17 cellular contexts compared by ENCODE assay signal in genomic region chr2:100962366-100963025, GRCh38. TPM values are rescaled to one million over a fixed set of nuclear protein-coding genes. Genes with fewer than 3 reads are reported as not detected.
A peak's percentile ranks its signal among the peaks of the same experiment; 100 is the strongest.
DNase-seq lines count a peak whose midpoint lies in the region; ATAC-seq, FAIRE-seq and TF ChIP-seq lines count a peak whose summit lies in the region.
"Had no signal": no experiment of that assay in that cellular context is flagged by ENCODE, and none has a peak within 500 bp of the region (broad histone marks: within the 10 kb centered on the region; RNA-seq: fewer than 3 reads in every experiment).

No MANE protein-coding gene starts in this region.

- no TSS peak for BruUV-seq in HepG2 (replicated peaks; lab: Mats Ljungman, UMichigan)

- H4K20me1 ChIP-seq in HepG2 (ENCODE audit: insufficient read depth, low read length) = no peaks in the 10 kb centered on the region
- H4K20me1 ChIP-seq: BLaER1 had no signal

- POLR2A ChIA-PET in HepG2 (lab: Yijun Ruan, JAX) = no interaction called here

- no peak for TF ChIP-seq CTCF in HepG2 (CRISPR knock-in tag; IDR thresholded peaks at IDR 0.05)
- TF ChIP-seq CTCF in right lobe of liver (IDR thresholded peaks at IDR 0.05) = no peak
- no peak for TF ChIP-seq CTCF in sigmoid colon (IDR thresholded peaks at IDR 0.05)

- no peak for TF ChIP-seq POLR2A in HepG2 (IDR thresholded peaks at IDR 0.05; ENCODE audit: insufficient read depth in 1 of 2, low read depth in 2 of 2, low read length in 2 of 2)
- TF ChIP-seq POLR2A in right lobe of liver (IDR thresholded peaks at IDR 0.05) = no peak
- no peak for TF ChIP-seq POLR2A in sigmoid colon (IDR thresholded peaks at IDR 0.05)

- CTCF ChIA-PET in HepG2 (lab: Yijun Ruan, JAX; ENCODE audit: low intra/inter-chr PET ratio, low total read pairs) = no interaction called here

- H2AFZ ChIP-seq in HepG2 (ENCODE audit: low read length) = no peak overlapping the region

- H3K27ac ChIP-seq in HepG2 (ENCODE audit: extremely low read length, insufficient read depth, low read length) = no peak overlapping the region
- H3K27ac ChIP-seq in right lobe of liver = no peak overlapping the region
- peak overlapping the region in 1 of 4 donors; percentile 2 for H3K27ac ChIP-seq in sigmoid colon
- H3K27ac ChIP-seq: BLaER1 had no signal

- ATAC-seq in HepG2 = 0 out of 3 replicates have a peak, but pooled peaks have one; percentile 20
- ATAC-seq in right lobe of liver = no peak

- no peaks in the 10 kb centered on the region for H3K79me2 ChIP-seq in HepG2 (ENCODE audit: insufficient read depth, low read length)

- no peak for TF ChIP-seq EP300 in HepG2 (IDR thresholded peaks at IDR 0.05; ENCODE audit: low read depth in 2 of 2, low read length in 2 of 2)
- no peak for TF ChIP-seq EP300 in HepG2 (CRISPR knock-in tag; IDR thresholded peaks at IDR 0.05; ENCODE audit: borderline replicate concordance)
- TF ChIP-seq EP300 in sigmoid colon (IDR thresholded peaks at IDR 0.05) = no peak

- H3K36me3 ChIP-seq in HepG2 (replicated peaks in 1 of 2; ENCODE audit: control insufficient read depth in 1 of 2, insufficient read depth in 2 of 2, low read length in 2 of 2) = peaks cover 14 to 38% of the 10 kb centered on the region in 2 experiments
- no peaks in the 10 kb centered on the region for H3K36me3 ChIP-seq in right lobe of liver
- H3K36me3 ChIP-seq in sigmoid colon = peaks cover 0 to 7% (median 0%) of the 10 kb centered on the region in 4 donors
- H3K36me3 ChIP-seq: BLaER1 had no signal

- DNase-seq in activated effector memory CD4-positive, alpha-beta T cell treated with anti-CD3 and anti-CD28 coated beads, Interleukin-2, amount 50 U/mL, for 16 hours = peak; percentile 17
- no peak for DNase-seq in activated effector memory CD4-positive, alpha-beta T cell treated with Interleukin-2 at 50 U/mL for 16 hours
- no peak for DNase-seq in HepG2 (ENCODE audit: low spot score)
- DNase-seq in right lobe of liver = no peak
- peak; percentile 50 for DNase-seq in sigmoid colon
- DNase-seq in NCI-H446 (lab: John Stamatoyannopoulos, UW) = no peak
- DNase-seq in stimulated activated naive CD4-positive, alpha-beta T cell (lab: John Stamatoyannopoulos, UW) = no peak
- DNase-seq: 8988T; AML-193; Caco-2; CD8-positive, alpha-beta memory T cell; DMS53; GF-D8; GOT3; H9 had no signal

- H3K4me3 ChIP-seq in HepG2 (replicated peaks in 1 of 3; ENCODE audit: insufficient read depth in 1 of 3, low read depth in 2 of 3, low read length in 3 of 3) (no peak overlapping the region), right lobe of liver (no peak overlapping the region), sigmoid colon (no peak overlapping the region)
- H3K4me3 ChIP-seq: BLaER1 had no signal

- 96% methylated on average over 10 of the region's 12 CpGs for WGBS in HepG2 (ENCODE audit: low lambda C conversion rate)
- WGBS in right lobe of liver (ENCODE audit: insufficient coverage, low coverage, low lambda C conversion rate, missing lambda C conversion rate) = 97% methylated on average over 10 of the region's 12 CpGs
- WGBS in sigmoid colon, 2 donors = 94 to 95% methylated on average over 12 of the region's 12 CpGs

- H3K9ac ChIP-seq in HepG2 (ENCODE audit: insufficient read depth, low read depth, low read length) = no peak overlapping the region
- H3K9ac ChIP-seq: BLaER1 had no signal

- no peak for TF ChIP-seq RAD21 in HepG2 (CRISPR knock-in tag; IDR thresholded peaks at IDR 0.05)

- FAIRE-seq in HepG2 (lab: Jason Lieb, UNC) = no peak
- FAIRE-seq: GM19239 had no signal

- H3K9me3 ChIP-seq in HepG2 (ENCODE audit: low read length) (no peaks in the 10 kb centered on the region), right lobe of liver (no peaks in the 10 kb centered on the region), sigmoid colon (no peaks in the 10 kb centered on the region)
- H3K9me3 ChIP-seq: BLaER1, Caco-2 had no signal

- no peak overlapping the region for H3K4me2 ChIP-seq in HepG2 (ENCODE audit: low read depth, low read length)
- H3K4me2 ChIP-seq: BLaER1 had no signal

- intact Hi-C loops in HepG2 (cut with micrococcal nuclease; ENCODE audit: unreplicated experiment) = no loop called here
- intact Hi-C loops in right lobe of liver (cut with DNase I) = no loop called here
- intact Hi-C loops in sigmoid colon (cut with DNase I) = no loop called here

- no peaks in the 10 kb centered on the region for H3K4me1 ChIP-seq in HepG2 (ENCODE audit: insufficient read depth, low read length)
- H3K4me1 ChIP-seq in right lobe of liver = peaks cover 0 to 20% (median 4%) of the 10 kb centered on the region in 4 donors
- H3K4me1 ChIP-seq in sigmoid colon = peaks cover 0 to 26% (median 16%) of the 10 kb centered on the region in 4 donors
- H3K4me1 ChIP-seq: BLaER1, Caco-2 had no signal

- no peaks in the 10 kb centered on the region for H3K27me3 ChIP-seq in HepG2 (ENCODE audit: control insufficient read depth in 1 of 2, insufficient read depth in 2 of 2, low read length in 2 of 2)
- no peaks in the 10 kb centered on the region for H3K27me3 ChIP-seq in right lobe of liver
- H3K27me3 ChIP-seq in sigmoid colon = no peaks in the 10 kb centered on the region
- H3K27me3 ChIP-seq: BLaER1 had no signal

- in situ Hi-C loops in HepG2 (cut with HindIII; ENCODE audit: extremely low pct_ligation_motif_present, low pct_unique_long_range_greater_than_20kb) = no loop called here

TF ChIP-seq in HepG2, 621 proteins besides CTCF, POLR2A, EP300 and RAD21 (continues in another document):
- TF ChIP-seq ZNF367 (CRISPR knock-in tag; IDR thresholded peaks at IDR 0.05; ENCODE audit: borderline replicate concordance) (no peak), NONO (IDR thresholded peaks at IDR 0.05) (no peak), NONO (CRISPR knock-in tag; conservative IDR thresholded peaks at IDR 0.05) (no peak), MBD4 (IDR thresholded peaks at IDR 0.05; ENCODE audit: borderline replicate concordance, low read length) (no peak), POLR2AphosphoS2 (IDR thresholded peaks at IDR 0.05; ENCODE audit: low read depth, low read length) (no peak), SNAPC2 (CRISPR knock-in tag; IDR thresholded peaks at IDR 0.05) (no peak), HDAC2 (CRISPR knock-in tag; IDR thresholded peaks at IDR 0.05) (no peak), MED8 (CRISPR knock-in tag; IDR thresholded peaks at IDR 0.05; ENCODE audit: insufficient replicate concordance) (no peak), KDM3A (CRISPR knock-in tag; IDR thresholded peaks at IDR 0.05; ENCODE audit: low read depth) (no peak), ZNF678 (CRISPR knock-in tag; IDR thresholded peaks at IDR 0.05) (no peak), MIER3 (CRISPR knock-in tag; IDR thresholded peaks at IDR 0.05; ENCODE audit: borderline replicate concordance) (no peak), CREB1 (IDR thresholded peaks at IDR 0.05) (no peak), CREB1 (CRISPR knock-in tag; IDR thresholded peaks at IDR 0.05) (no peak)
- TF ChIP-seq, protein P1, sequence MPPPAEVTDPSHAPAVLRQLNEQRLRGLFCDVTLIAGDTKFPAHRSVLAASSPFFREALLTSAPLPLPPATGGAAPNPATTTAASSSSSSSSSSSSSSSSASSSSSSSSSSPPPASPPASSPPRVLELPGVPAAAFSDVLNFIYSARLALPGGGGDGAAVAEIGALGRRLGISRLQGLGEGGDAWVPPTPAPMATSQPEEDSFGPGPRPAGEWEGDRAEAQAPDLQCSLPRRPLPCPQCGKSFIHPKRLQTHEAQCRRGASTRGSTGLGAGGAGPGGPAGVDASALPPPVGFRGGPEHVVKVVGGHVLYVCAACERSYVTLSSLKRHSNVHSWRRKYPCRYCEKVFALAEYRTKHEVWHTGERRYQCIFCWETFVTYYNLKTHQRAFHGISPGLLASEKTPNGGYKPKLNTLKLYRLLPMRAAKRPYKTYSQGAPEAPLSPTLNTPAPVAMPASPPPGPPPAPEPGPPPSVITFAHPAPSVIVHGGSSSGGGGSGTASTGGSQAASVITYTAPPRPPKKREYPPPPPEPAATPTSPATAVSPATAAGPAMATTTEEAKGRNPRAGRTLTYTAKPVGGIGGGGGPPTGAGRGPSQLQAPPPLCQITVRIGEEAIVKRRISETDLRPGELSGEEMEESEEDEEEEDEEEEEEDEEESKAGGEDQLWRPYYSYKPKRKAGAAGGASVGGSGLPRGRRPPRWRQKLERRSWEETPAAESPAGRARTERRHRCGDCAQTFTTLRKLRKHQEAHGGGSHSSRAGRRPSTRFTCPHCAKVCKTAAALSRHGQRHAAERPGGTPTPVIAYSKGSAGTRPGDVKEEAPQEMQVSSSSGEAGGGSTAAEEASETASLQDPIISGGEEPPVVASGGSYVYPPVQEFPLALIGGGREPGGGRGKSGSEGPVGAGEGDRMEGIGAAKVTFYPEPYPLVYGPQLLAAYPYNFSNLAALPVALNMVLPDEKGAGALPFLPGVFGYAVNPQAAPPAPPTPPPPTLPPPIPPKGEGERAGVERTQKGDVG (CRISPR knock-in tag; IDR thresholded peaks at IDR 0.05; ENCODE audit: borderline replicate concordance) = no peak

RNA-seq across cellular contexts. Expression of gene RPL31, which starts 39.6 kb away (rescaled TPM):
- total RNA-seq in HepG2 (2016; rRNA removed; fragmentation: Illumina TruSeq; extraction: Trizol) (3,331 and 4,246 TPM in 2 replicates), right lobe of liver (100 to 1,000 TPM; 363 to 497 (median 443) TPM), sigmoid colon (1,000 to 10,000 TPM; 1,030 to 2,345 (median 1,749) TPM)
- total RNA-seq in HepG2 (2016; cell fraction: cytosol; rRNA removed; fragmentation: Illumina TruSeq; extraction: Trizol; ENCODE audit: low read depth) = 5,225 and 5,854 TPM in 2 replicates
- total RNA-seq in HepG2 (2016; cell fraction: insoluble cytoplasmic fraction; rRNA removed; fragmentation: Illumina TruSeq; extraction: Trizol) = 3,362 and 4,378 TPM in 2 replicates
- total RNA-seq in HepG2 (2016; cell fraction: membrane; rRNA removed; fragmentation: Illumina TruSeq; extraction: Trizol) = 8,556 and 9,092 TPM in 2 replicates
- 1,122 and 1,268 TPM in 2 replicates for total RNA-seq in HepG2 (2016; cell fraction: nucleus; rRNA removed; fragmentation: Illumina TruSeq; extraction: Trizol)
- polyA plus RNA-seq in HepG2 (2011; rRNA removed) (3,582 and 3,614 TPM in 2 replicates), sigmoid colon (1,000 to 10,000 TPM; 5,415 to 7,327 (median 5,660) TPM)
- polyA plus RNA-seq in HepG2 (2011; cell fraction: cytosol; rRNA removed) = 3,176 and 4,386 TPM in 2 replicates
- polyA plus RNA-seq in HepG2 (2011; cell fraction: nucleus; rRNA removed) = 741 and 878 TPM in 2 replicates
- polyA plus RNA-seq in HepG2 (2012) = 8,552 and 9,844 TPM in 2 replicates
- 7,218 and 7,614 TPM in 2 replicates for polyA plus RNA-seq in HepG2 (2016; cell fraction: cytosol; fragmentation: Illumina TruSeq; extraction: Trizol; ENCODE audit: low read depth)
- polyA plus RNA-seq in HepG2 (2016; cell fraction: insoluble cytoplasmic fraction; fragmentation: Illumina TruSeq; extraction: Trizol; ENCODE audit: low read depth) = 4,222 and 4,697 TPM in 2 replicates
- polyA plus RNA-seq in HepG2 (2016; cell fraction: membrane; fragmentation: Illumina TruSeq; extraction: Trizol; ENCODE audit: low read depth) = 8,348 and 8,377 TPM in 2 replicates
- polyA plus RNA-seq in HepG2 (2016; cell fraction: nucleus; fragmentation: Illumina TruSeq; extraction: Trizol; ENCODE audit: insufficient read depth, low read depth) = 2,101 and 2,110 TPM in 2 replicates
- polyA minus RNA-seq in HepG2 (2011; rRNA and poly(A)+ RNA removed; ENCODE audit: low replicate concordance) = 234 and 364 TPM in 2 replicates
- 317 and 452 TPM in 2 replicates for polyA minus RNA-seq in HepG2 (2011; cell fraction: cytosol; rRNA and poly(A)+ RNA removed)
- 241 and 344 TPM in 2 replicates for polyA minus RNA-seq in HepG2 (2011; cell fraction: nucleus; rRNA and poly(A)+ RNA removed)

Comparison
In these comparisons a context has a peak if more than half of its experiments do, and no peak if none do; other contexts are left out.
1. DNase-seq: peak in activated effector memory CD4-positive, alpha-beta T cell treated with anti-CD3 and anti-CD28 coated beads, Interleukin-2, amount 50 U/mL, for 16 hours (single experiment) and sigmoid colon (single experiment); none in activated effector memory CD4-positive, alpha-beta T cell treated with Interleukin-2 at 50 U/mL for 16 hours (single experiment), HepG2 (single experiment), right lobe of liver (0 of 3), NCI-H446 (0 of 2) and stimulated activated naive CD4-positive, alpha-beta T cell (0 of 6).